Comparison of ENCODE assay signal across 8 cellular contexts in the genomic region with DNA sequence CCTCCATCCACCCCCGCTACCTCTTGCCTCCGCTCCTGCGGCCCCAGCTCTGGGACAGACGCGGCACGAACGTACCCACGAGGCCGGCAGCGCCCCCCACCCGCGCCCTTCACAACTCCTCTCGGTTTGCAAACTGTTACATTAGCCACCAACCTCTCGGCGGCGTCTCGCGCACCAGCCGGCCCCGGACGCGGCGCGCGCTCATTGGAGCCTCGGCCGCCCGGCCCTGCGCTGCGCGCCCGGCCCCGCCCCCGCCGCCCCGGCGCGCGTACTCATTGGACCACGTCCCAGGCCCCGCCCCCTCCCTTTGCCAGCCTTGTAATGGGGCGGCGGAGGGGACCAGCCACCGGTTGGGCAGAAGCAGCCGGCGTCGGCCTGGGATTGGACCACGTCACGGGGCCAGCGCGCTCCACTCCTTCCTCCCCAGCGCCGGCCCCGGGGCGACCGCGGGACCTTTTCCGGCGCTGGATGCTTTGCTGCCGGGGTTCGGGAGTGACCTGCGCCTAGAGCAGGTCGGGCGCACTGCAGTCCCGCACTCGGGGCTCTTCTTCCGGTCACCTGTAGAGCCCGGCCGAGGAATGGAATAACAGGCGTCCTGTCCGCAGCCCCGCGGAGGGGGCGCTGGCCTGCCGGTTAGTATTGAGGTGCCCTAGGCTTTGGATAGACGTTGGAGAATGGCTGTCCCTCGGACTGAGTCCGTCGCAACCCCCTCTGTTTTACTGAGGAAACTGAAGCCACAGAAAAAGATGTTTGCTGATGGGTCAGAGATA. TPM values are rescaled to one million over a fixed set of nuclear protein-coding genes. Genes with fewer than 3 reads are reported as not detected.
DNase-seq lines count a peak whose midpoint lies in the region; ATAC-seq, FAIRE-seq and TF ChIP-seq lines count a peak whose summit lies in the region.

A gene with protein sequence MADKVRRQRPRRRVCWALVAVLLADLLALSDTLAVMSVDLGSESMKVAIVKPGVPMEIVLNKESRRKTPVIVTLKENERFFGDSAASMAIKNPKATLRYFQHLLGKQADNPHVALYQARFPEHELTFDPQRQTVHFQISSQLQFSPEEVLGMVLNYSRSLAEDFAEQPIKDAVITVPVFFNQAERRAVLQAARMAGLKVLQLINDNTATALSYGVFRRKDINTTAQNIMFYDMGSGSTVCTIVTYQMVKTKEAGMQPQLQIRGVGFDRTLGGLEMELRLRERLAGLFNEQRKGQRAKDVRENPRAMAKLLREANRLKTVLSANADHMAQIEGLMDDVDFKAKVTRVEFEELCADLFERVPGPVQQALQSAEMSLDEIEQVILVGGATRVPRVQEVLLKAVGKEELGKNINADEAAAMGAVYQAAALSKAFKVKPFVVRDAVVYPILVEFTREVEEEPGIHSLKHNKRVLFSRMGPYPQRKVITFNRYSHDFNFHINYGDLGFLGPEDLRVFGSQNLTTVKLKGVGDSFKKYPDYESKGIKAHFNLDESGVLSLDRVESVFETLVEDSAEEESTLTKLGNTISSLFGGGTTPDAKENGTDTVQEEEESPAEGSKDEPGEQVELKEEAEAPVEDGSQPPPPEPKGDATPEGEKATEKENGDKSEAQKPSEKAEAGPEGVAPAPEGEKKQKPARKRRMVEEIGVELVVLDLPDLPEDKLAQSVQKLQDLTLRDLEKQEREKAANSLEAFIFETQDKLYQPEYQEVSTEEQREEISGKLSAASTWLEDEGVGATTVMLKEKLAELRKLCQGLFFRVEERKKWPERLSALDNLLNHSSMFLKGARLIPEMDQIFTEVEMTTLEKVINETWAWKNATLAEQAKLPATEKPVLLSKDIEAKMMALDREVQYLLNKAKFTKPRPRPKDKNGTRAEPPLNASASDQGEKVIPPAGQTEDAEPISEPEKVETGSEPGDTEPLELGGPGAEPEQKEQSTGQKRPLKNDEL (minus strand): TSS at position 206 of the 770 bp plus-strand sequence. CDS start 1,045 bp downstream, outside the sequence.

- H3K4me1 Mint-ChIP-seq in dendritic cell treated with granulocyte-macrophage colony-stimulating factor and Interleukin-4, amounts not matched to agents 40 ng/mL and 50 ng/mL, for 4 days (ENCODE audit: low read depth): peaks cover 50% of the 10 kb centered on the region

- TF ChIP-seq EP300 in HepG2 (IDR thresholded peaks at IDR 0.05; ENCODE audit: low read depth in 2 of 2, low read length in 2 of 2) (no peak), HepG2 (CRISPR knock-in tag; IDR thresholded peaks at IDR 0.05; ENCODE audit: borderline replicate concordance) (peak; percentile 32; the same call in 1 of the 2 replicates)

- H3K36me3 Mint-ChIP-seq in dendritic cell treated with granulocyte-macrophage colony-stimulating factor and Interleukin-4, amounts not matched to agents 40 ng/mL and 50 ng/mL, for 4 days (ENCODE audit: low read depth): peaks cover 70% of the 10 kb centered on the region

- intact Hi-C loops in dendritic cell treated with granulocyte-macrophage colony-stimulating factor and Interleukin-4, amounts not matched to agents 40 ng/mL and 50 ng/mL, for 4 days (cut with micrococcal nuclease): loop anchor here (1.0 to 2.0 kb wide), 4 partner anchors 10 to 60 kb away; a partner anchor contains a TSS
- intact Hi-C loops in HepG2 (cut with micrococcal nuclease; ENCODE audit: unreplicated experiment): loop anchor here (1.0 to 2.0 kb wide), 3 partner anchors 10 to 39 kb away; a partner anchor contains a TSS

- no peaks in the 10 kb centered on the region for H3K27me3 ChIP-seq in HepG2 (ENCODE audit: control insufficient read depth in 1 of 2, insufficient read depth in 2 of 2, low read length in 2 of 2)

- peak; percentile 55 for TF ChIP-seq RAD21 in HepG2 (CRISPR knock-in tag; IDR thresholded peaks at IDR 0.05)

- H3K4me3 Mint-ChIP-seq in dendritic cell treated with granulocyte-macrophage colony-stimulating factor and Interleukin-4, amounts not matched to agents 40 ng/mL and 50 ng/mL, for 4 days: peak within 1 kb of the TSS; percentile 94

- H3K4me1 ChIP-seq in HepG2 (ENCODE audit: insufficient read depth, low read length): peaks cover 23% of the 10 kb centered on the region

- peak within 1 kb of the TSS; percentile 87 for H3K27ac ChIP-seq in C4-2B
- peak within 1 kb of the TSS; percentile 88 for H3K27ac ChIP-seq in HepG2 (ENCODE audit: extremely low read length, insufficient read depth, low read length)

- peak within 1 kb of the TSS; percentile 99 for H3K9ac ChIP-seq in HepG2 (ENCODE audit: insufficient read depth, low read depth, low read length)

- H3K27ac Mint-ChIP-seq in dendritic cell treated with granulocyte-macrophage colony-stimulating factor and Interleukin-4, amounts not matched to agents 40 ng/mL and 50 ng/mL, for 4 days: peak within 1 kb of the TSS; percentile 89

- peak within 1 kb of the TSS; percentile 88 for H3K4me2 ChIP-seq in HepG2 (ENCODE audit: low read depth, low read length)

- no peaks in the 10 kb centered on the region for H3K9me3 ChIP-seq in HepG2 (ENCODE audit: low read length)

- H4K20me1 ChIP-seq in HepG2 (ENCODE audit: insufficient read depth, low read length): no peaks in the 10 kb centered on the region

- no peak within 1 kb of the TSS for H2AFZ ChIP-seq in HepG2 (ENCODE audit: low read length)

- no TSS peak for BruUV-seq in HepG2 (replicated peaks; lab: Mats Ljungman, UMichigan)

- peaks cover 25% of the 10 kb centered on the region for H3K79me2 ChIP-seq in HepG2 (ENCODE audit: insufficient read depth, low read length)

- FAIRE-seq in HepG2 (lab: Jason Lieb, UNC): peak; percentile 15

- ATAC-seq in GM19351 (IDR thresholded peaks at IDR 0.05; ENCODE audit: unreplicated experiment) (peak; percentile 87), HG03521 (IDR thresholded peaks at IDR 0.05; ENCODE audit: unreplicated experiment) (peak; percentile 89), HepG2 (peak; percentile 92)

- DNase-seq in NCI-H748 (lab: John Stamatoyannopoulos, UW; ENCODE audit: unreplicated experiment) (peak; percentile 93), HepG2 (ENCODE audit: low spot score) (peak; percentile 93)
- DNase-seq in activated CD4-positive, alpha-beta T cell treated with anti-CD3 and anti-CD28 coated beads, Interleukin-2, amount 50 U/mL, for 24 hours (ENCODE audit: low read depth in 1 of 2, low spot score in 1 of 2): peak; percentile 97
- DNase-seq in stimulated activated CD4-positive, alpha-beta T cell treated with anti-CD3 and anti-CD28 coated beads, Interleukin-4, amount 100 ng/mL, for 1 hour: peak; percentile 99

- POLR2A ChIA-PET in HepG2 (lab: Yijun Ruan, JAX): interaction anchor here (0.6 to 2.5 kb wide), 19 partner anchors 10 to 383 kb away, joined by 3 to 20 read pairs (median 4); a partner anchor contains a TSS

- TF ChIP-seq CTCF in C4-2B (conservative IDR thresholded peaks at IDR 0.05): no peak; the same call in 1 of the 2 replicates
- peak; percentile 51; the same call in 1 of the 2 replicates for TF ChIP-seq CTCF in HepG2 (CRISPR knock-in tag; IDR thresholded peaks at IDR 0.05)

- CTCF ChIA-PET in HepG2 (lab: Yijun Ruan, JAX; ENCODE audit: low intra/inter-chr PET ratio, low total read pairs): no interaction called here

- H3K36me3 ChIP-seq in HepG2 (replicated peaks in 1 of 2; ENCODE audit: control insufficient read depth in 1 of 2, insufficient read depth in 2 of 2, low read length in 2 of 2): peaks cover 20 to 32% of the 10 kb centered on the region in 2 experiments

- H3K27me3 Mint-ChIP-seq in dendritic cell treated with granulocyte-macrophage colony-stimulating factor and Interleukin-4, amounts not matched to agents 40 ng/mL and 50 ng/mL, for 4 days: no peaks in the 10 kb centered on the region

- in situ Hi-C loops in HepG2 (cut with HindIII; ENCODE audit: extremely low pct_ligation_motif_present, low pct_unique_long_range_greater_than_20kb): no loop called here

- peak within 1 kb of the TSS; percentile 75 to 87 (median 82) for H3K4me3 ChIP-seq in HepG2 (replicated peaks in 1 of 3; ENCODE audit: insufficient read depth in 1 of 3, low read depth in 2 of 3, low read length in 3 of 3)

- peak; percentile 72 to 75 for TF ChIP-seq POLR2A in HepG2 (IDR thresholded peaks at IDR 0.05; ENCODE audit: insufficient read depth in 1 of 2, low read depth in 2 of 2, low read length in 2 of 2)

- under 1% methylated on average over 35 of the region's 79 CpGs for WGBS in HepG2 (ENCODE audit: low lambda C conversion rate)

- H3K9me3 Mint-ChIP-seq in dendritic cell treated with granulocyte-macrophage colony-stimulating factor and Interleukin-4, amounts not matched to agents 40 ng/mL and 50 ng/mL, for 4 days: no peaks in the 10 kb centered on the region

TF ChIP-seq in HepG2, 621 proteins besides CTCF, POLR2A, EP300 and RAD21 (continues in another document):
- TF ChIP-seq ZNF572 (CRISPR knock-in tag; IDR thresholded peaks at IDR 0.05): no peak
- peak; percentile 91 for TF ChIP-seq CREB1 (IDR thresholded peaks at IDR 0.05)
- peak; percentile 88 for TF ChIP-seq CREB1 (CRISPR knock-in tag; IDR thresholded peaks at IDR 0.05)
- TF ChIP-seq SMARCC2 (IDR thresholded peaks at IDR 0.05): no peak

RNA-seq across cellular contexts. Expression of the gene that starts here (rescaled TPM):
- 50.0 and 127 TPM in 2 replicates for total RNA-seq in HepG2 (2016; rRNA removed; fragmentation: Illumina TruSeq; extraction: Trizol)
- total RNA-seq in HepG2 (2016; cell fraction: cytosol; rRNA removed; fragmentation: Illumina TruSeq; extraction: Trizol; ENCODE audit: low read depth): 14.4 and 15.9 TPM in 2 replicates
- 41.9 and 128 TPM in 2 replicates for total RNA-seq in HepG2 (2016; cell fraction: insoluble cytoplasmic fraction; rRNA removed; fragmentation: Illumina TruSeq; extraction: Trizol)
- 27.3 and 28.2 TPM in 2 replicates for total RNA-seq in HepG2 (2016; cell fraction: membrane; rRNA removed; fragmentation: Illumina TruSeq; extraction: Trizol)
- 108 and 127 TPM in 2 replicates for total RNA-seq in HepG2 (2016; cell fraction: nucleus; rRNA removed; fragmentation: Illumina TruSeq; extraction: Trizol)
- 155 and 164 TPM in 2 replicates for polyA plus RNA-seq in HepG2 (2011; rRNA removed)
- polyA plus RNA-seq in HepG2 (2011; cell fraction: cytosol; rRNA removed): 125 and 144 TPM in 2 replicates
- polyA plus RNA-seq in HepG2 (2011; cell fraction: nucleus; rRNA removed): 120 and 130 TPM in 2 replicates
- polyA plus RNA-seq in HepG2 (2012): 61.3 and 94.5 TPM in 2 replicates
- 7.6 and 8.4 TPM in 2 replicates for polyA plus RNA-seq in HepG2 (2016; cell fraction: cytosol; fragmentation: Illumina TruSeq; extraction: Trizol; ENCODE audit: low read depth)
- polyA plus RNA-seq in HepG2 (2016; cell fraction: insoluble cytoplasmic fraction; fragmentation: Illumina TruSeq; extraction: Trizol; ENCODE audit: low read depth): 41.0 and 55.4 TPM in 2 replicates
- 18.1 and 24.3 TPM in 2 replicates for polyA plus RNA-seq in HepG2 (2016; cell fraction: membrane; fragmentation: Illumina TruSeq; extraction: Trizol; ENCODE audit: low read depth)
- 184 and 191 TPM in 2 replicates for polyA plus RNA-seq in HepG2 (2016; cell fraction: nucleus; fragmentation: Illumina TruSeq; extraction: Trizol; ENCODE audit: insufficient read depth, low read depth)
- 197 and 370 TPM in 2 replicates for polyA minus RNA-seq in HepG2 (2011; rRNA and poly(A)+ RNA removed; ENCODE audit: low replicate concordance)
- polyA minus RNA-seq in HepG2 (2011; cell fraction: cytosol; rRNA and poly(A)+ RNA removed): 76.5 and 103 TPM in 2 replicates
- 81.2 and 89.5 TPM in 2 replicates for polyA minus RNA-seq in HepG2 (2011; cell fraction: nucleus; rRNA and poly(A)+ RNA removed)

Comparison
In these comparisons a context has a peak if more than half of its experiments do, and no peak if none do; other contexts are left out.
1. Peak in every context shown above with its lines: DNase-seq, ATAC-seq, H3K4me3 ChIP-seq and H3K27ac ChIP-seq.